8 cellular contexts compared by ENCODE assay signal in genomic region chr7:5704534-5704922, GRCh38.
DNase-seq lines count a peak whose midpoint lies in the region; ATAC-seq and TF ChIP-seq lines count a peak whose summit lies in the region.

No MANE protein-coding gene starts in this region.

- ATAC-seq in HG03469 (IDR thresholded peaks at IDR 0.05; ENCODE audit: unreplicated experiment): no peak

- intact Hi-C loops in testis (cut with DNase I; ENCODE audit: low total_unique reads): no loop called here

- no peaks in the 10 kb centered on the region for H3K9me3 ChIP-seq in testis

- TF ChIP-seq POLR2A in testis (IDR thresholded peaks at IDR 0.05): no peak

- H3K4me3 ChIP-seq in LNCaP clone FGC (ENCODE audit: low read depth, low read length) (0 out of 2 replicates have a peak overlapping the region, but pooled peaks have one; percentile 9), testis (no peak overlapping the region)

- H3K27ac ChIP-seq in testis: peak overlapping the region; percentile 22 to 47

- peaks cover 36% of the 10 kb centered on the region for H3K4me1 ChIP-seq in testis

- peak; percentile 59 for DNase-seq in DMS153 treated with DMSO at 0.1 percent for 48 hours (lab: John Stamatoyannopoulos, UW; ENCODE audit: unreplicated experiment)
- DNase-seq in LNCaP clone FGC (ENCODE audit: low read depth): peak; percentile 89
- DNase-seq in SHP77 treated with DMSO at 0.1 percent for 48 hours (lab: John Stamatoyannopoulos, UW): peak; percentile 49
- peak; percentile 79 for DNase-seq in activated naive CD4-positive, alpha-beta T cell treated with Interleukin-2 at 50 U/mL for 16 hours
- DNase-seq in germinal center (ENCODE audit: low spot score): peak; percentile 69
- DNase-seq in occipital lobe (lab: John Stamatoyannopoulos, UW): peak; percentile 71
- peak; percentile 89 for DNase-seq in testis

- H3K36me3 ChIP-seq in testis (ENCODE audit: low read depth, missing control alignments): no peaks in the 10 kb centered on the region

- no peaks in the 10 kb centered on the region for H3K27me3 ChIP-seq in testis

- TF ChIP-seq CTCF in LNCaP clone FGC (IDR thresholded peaks at IDR 0.05; ENCODE audit: control insufficient read depth, extremely low read depth, insufficient read depth): peak; percentile 98
- peak; percentile 86 to 97 (median 89) for TF ChIP-seq CTCF in testis (IDR thresholded peaks at IDR 0.05)

- 24 to 41% methylated on average over 2 of the region's 2 CpGs for WGBS in testis, 2 donors
